14 cellular contexts compared by ENCODE assay signal in genomic region chr2:204051476-204051875, GRCh38.
A peak's percentile ranks its signal among the peaks of the same experiment; 100 is the strongest.
DNase-seq lines count a peak whose midpoint lies in the region; ATAC-seq and TF ChIP-seq lines count a peak whose summit lies in the region.
"Had no signal": no experiment of that assay in that cellular context is flagged by ENCODE, and none has a peak within 500 bp of the region (broad histone marks: within the 10 kb centered on the region; RNA-seq: fewer than 3 reads in every experiment).

No MANE protein-coding gene starts in this region.

- CTCF ChIA-PET in A673 (lab: Charles Lee) = interaction anchor here (0.6 kb wide), 1 partner anchor 675 kb away, joined by 5 read pairs; no protein-coding TSS in a partner anchor
- CTCF ChIA-PET in Panc1 (lab: Charles Lee) = interaction anchor here (0.6 kb wide), 3 partner anchors 331 to 693 kb away, joined by 4 to 8 read pairs (median 5); no protein-coding TSS in a partner anchor
- CTCF ChIA-PET in activated CD8-positive, alpha-beta memory T cell treated with anti-CD3 and anti-CD28 coated beads, Interleukin-2, amount 10 ng/mL, durations not matched to agents 7 days and 5 days (lab: Charles Lee) = interaction anchor here (0.8 to 1.2 kb wide), 3 partner anchors 16 to 123 kb away, joined by 3 read pairs; no protein-coding TSS in a partner anchor

- H3K27ac Mint-ChIP-seq in activated CD8-positive, alpha-beta memory T cell treated with anti-CD3 and anti-CD28 coated beads, Interleukin-2, amount 10 ng/mL, durations not matched to agents 7 days and 5 days = no peak overlapping the region
- H3K27ac Mint-ChIP-seq: CD8-positive, alpha-beta memory T cell; naive thymus-derived CD4-positive, alpha-beta T cell had no signal

- H3K4me1 ChIP-seq in A673 (ENCODE audit: insufficient read depth, low read length, poor library complexity, severe bottlenecking) (no peaks in the 10 kb centered on the region), Panc1 (ENCODE audit: control insufficient read depth, insufficient read depth, low read length) (no peaks in the 10 kb centered on the region)

- H3K27me3 Mint-ChIP-seq in activated CD8-positive, alpha-beta memory T cell treated with anti-CD3 and anti-CD28 coated beads, Interleukin-2, amount 10 ng/mL, durations not matched to agents 7 days and 5 days = peaks cover 9% of the 10 kb centered on the region

- H3K27me3 ChIP-seq in A673 (replicated peaks; ENCODE audit: insufficient read depth, low read depth, low read length, poor library complexity) = no peaks in the 10 kb centered on the region
- H3K27me3 ChIP-seq in Panc1 (ENCODE audit: control insufficient read depth, insufficient read depth, low read length) = peaks cover 4% of the 10 kb centered on the region; the same call in 1 of the 2 replicates

- TF ChIP-seq CTCF in A673 (conservative IDR thresholded peaks at IDR 0.05; ENCODE audit: low read depth, low read length) (peak; percentile 59), GM13976 (IDR thresholded peaks at IDR 0.05; ENCODE audit: borderline replicate concordance, control extremely low read depth, extremely low read depth, insufficient read depth, missing control alignments) (peak; percentile 6), Panc1 (IDR thresholded peaks at IDR 0.05) (peak; percentile 38), epithelial cell of proximal tubule (conservative IDR thresholded peaks at IDR 0.05; ENCODE audit: low read depth, low read length) (peak; percentile 50)

- no peaks in the 10 kb centered on the region for H3K36me3 Mint-ChIP-seq in activated CD8-positive, alpha-beta memory T cell treated with anti-CD3 and anti-CD28 coated beads, Interleukin-2, amount 10 ng/mL, durations not matched to agents 7 days and 5 days
- H3K36me3 Mint-ChIP-seq: CD8-positive, alpha-beta memory T cell had no signal

- no peaks in the 10 kb centered on the region for H3K9me3 Mint-ChIP-seq in activated CD8-positive, alpha-beta memory T cell treated with anti-CD3 and anti-CD28 coated beads, Interleukin-2, amount 10 ng/mL, durations not matched to agents 7 days and 5 days (ENCODE audit: low read depth)
- H3K9me3 Mint-ChIP-seq: CD8-positive, alpha-beta memory T cell; naive thymus-derived CD4-positive, alpha-beta T cell had no signal

- H3K4me3 ChIP-seq in A673 (ENCODE audit: low read depth, low read length, poor library complexity, severe bottlenecking) (no peak overlapping the region), Panc1 (ENCODE audit: low read depth in 2 of 2, low read length in 2 of 2) (no peak overlapping the region), epithelial cell of proximal tubule (ENCODE audit: low read depth, low read length) (no peak overlapping the region)

- POLR2A ChIA-PET in A673 (lab: Charles Lee; ENCODE audit: low non-redundant PET) = no interaction called here
- POLR2A ChIA-PET in Panc1 (lab: Charles Lee) = interaction anchor here (0.6 kb wide), 1 partner anchor 111 kb away, joined by 3 read pairs; no protein-coding TSS in a partner anchor

- intact Hi-C loops in A673 (cut with micrococcal nuclease; ENCODE audit: unreplicated experiment) = no loop called here
- intact Hi-C loops in Panc1 (cut with micrococcal nuclease; ENCODE audit: unreplicated experiment) = no loop called here

- H3K36me3 ChIP-seq in A673 (ENCODE audit: insufficient read depth, low read length, poor library complexity, severe bottlenecking) (no peaks in the 10 kb centered on the region), Panc1 (ENCODE audit: control insufficient read depth, insufficient read depth, low read length) (no peaks in the 10 kb centered on the region)

- peaks cover 17% of the 10 kb centered on the region for H3K4me1 Mint-ChIP-seq in activated CD8-positive, alpha-beta memory T cell treated with anti-CD3 and anti-CD28 coated beads, Interleukin-2, amount 10 ng/mL, durations not matched to agents 7 days and 5 days

- H3K9me3 ChIP-seq in A673 (ENCODE audit: low read depth, low read length, poor library complexity, severe bottlenecking) = no peaks in the 10 kb centered on the region
- no peaks in the 10 kb centered on the region for H3K9me3 ChIP-seq in Panc1 (ENCODE audit: control insufficient read depth, insufficient read depth, low read depth, low read length)

- no peak overlapping the region for H3K27ac ChIP-seq in A673 (ENCODE audit: low read depth, low read length, poor library complexity, severe bottlenecking)
- H3K27ac ChIP-seq in Panc1 (ENCODE audit: low read length) = no peak overlapping the region

- no TSS peak for BruUV-seq in A673 (replicated peaks; lab: Mats Ljungman, UMichigan)
- BruUV-seq in Panc1 (replicated peaks; lab: Mats Ljungman, UMichigan) = no TSS peak

- no peak overlapping the region for H3K4me3 Mint-ChIP-seq in activated CD8-positive, alpha-beta memory T cell treated with anti-CD3 and anti-CD28 coated beads, Interleukin-2, amount 10 ng/mL, durations not matched to agents 7 days and 5 days
- H3K4me3 Mint-ChIP-seq: CD8-positive, alpha-beta memory T cell; naive thymus-derived CD4-positive, alpha-beta T cell had no signal

- no peak for ATAC-seq in Panc1
- no peak for ATAC-seq in activated CD8-positive, alpha-beta memory T cell treated with anti-CD3 and anti-CD28 coated beads, Interleukin-2, amount 10 ng/mL, durations not matched to agents 7 days and 5 days
- ATAC-seq: naive thymus-derived CD4-positive, alpha-beta T cell; stimulated activated naive CD8-positive, alpha-beta T cell treated with anti-CD3 and anti-CD28 coated beads, Interleukin-15, Interleukin-2, amounts not matched to agents 100 U/mL and 50 U/mL, for 24 hours had no signal

- in situ Hi-C loops in GM13976 (cut with MboI; ENCODE audit: low sequenced_read_pairs, unreplicated experiment) (no loop called here), Panc1 (cut with HindIII; ENCODE audit: low pct_unique_long_range_greater_than_20kb, low sequenced_read_pairs) (no loop called here)

- DNase-seq in A673 (ENCODE audit: low spot score) (peak; percentile 27), GM13976 (ENCODE audit: low spot score) (no peak), Panc1 (ENCODE audit: low read depth, low spot score) (no peak), epithelial cell of proximal tubule (ENCODE audit: low read depth) (no peak), DMS114 treated with DMSO at 0.1 percent for 48 hours (lab: John Stamatoyannopoulos, UW; ENCODE audit: unreplicated experiment) (no peak), NCI-H1092 treated with DMSO at 0.1 percent for 48 hours (lab: John Stamatoyannopoulos, UW) (no peak), HK-2 (ENCODE audit: unreplicated experiment) (no peak)
- DNase-seq in activated CD8-positive, alpha-beta memory T cell treated with anti-CD3 and anti-CD28 coated beads, Interleukin-2, amount 10 ng/mL, durations not matched to agents 7 days and 5 days = no peak
- DNase-seq: activated naive CD4-positive, alpha-beta T cell treated with anti-CD3 and anti-CD28 coated beads, Interleukin-2, amount 50 U/mL, for 16 hours; NCI-H1436 treated with DMSO at 0.1 percent for 48 hours; stimulated activated CD4-positive, alpha-beta T cell treated with anti-CD3 and anti-CD28 coated beads, Interleukin-15, amount 100 ng/mL, for 24 hours; stimulated activated naive CD8-positive, alpha-beta T cell treated with anti-CD3 and anti-CD28 coated beads, Interleukin-15, Interleukin-2, amounts not matched to agents 100 U/mL and 50 U/mL, for 24 hours had no signal

Comparison
In these comparisons a context has a peak if more than half of its experiments do, and no peak if none do; other contexts are left out.
1. CTCF ChIP-seq: peak in every context shown above with its lines; median percentile 59 in A673; 50 in epithelial cell of proximal tubule; 38 in Panc1; 6 in GM13976.